In the genomic region with DNA sequence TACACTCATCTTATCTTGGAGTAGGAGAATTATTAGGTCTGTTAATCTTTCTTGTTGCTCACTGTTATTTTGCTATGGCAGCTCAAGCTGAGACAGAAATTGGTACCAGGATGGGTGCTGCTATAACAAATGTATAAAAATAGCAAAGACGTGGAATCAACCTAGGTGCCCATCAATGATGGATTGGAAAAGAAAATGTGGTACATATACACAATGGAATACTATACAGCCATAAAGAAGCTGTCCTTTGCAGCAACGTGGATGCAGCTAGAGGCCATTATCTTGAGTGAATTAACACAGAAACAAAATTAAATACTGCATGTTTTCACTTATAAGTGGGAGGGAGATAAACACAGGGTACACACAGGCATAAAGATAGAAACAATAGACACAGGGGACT, we compare ENCODE assay signal across 4 cellular contexts.
TF ChIP-seq lines count a peak whose summit lies in the region.

No MANE protein-coding gene starts in this region.

TF ChIP-seq in SK-N-SH treated with all-trans-retinoic acid at 6 μM for 48 hours, 23 proteins besides CTCF, POLR2A, EP300 and RAD21:
- TF ChIP-seq ISL1 (CRISPR knock-in tag; IDR thresholded peaks at IDR 0.05), result no peak
- peak; percentile 67; the same call in 1 of the 2 replicates for TF ChIP-seq ZNF8 (CRISPR knock-in tag; IDR thresholded peaks at IDR 0.05)

TF ChIP-seq in SK-N-SH, 30 proteins besides CTCF, POLR2A, EP300 and RAD21:
- no peak for TF ChIP-seq RXRA (IDR thresholded peaks at IDR 0.05; ENCODE audit: borderline replicate concordance, low read depth)
- TF ChIP-seq RFX5 (IDR thresholded peaks at IDR 0.05; ENCODE audit: low read length), result no peak
- no peak for TF ChIP-seq CHD2 (IDR thresholded peaks at IDR 0.05; ENCODE audit: low read length, partially characterized antibody)
- no peak for TF ChIP-seq NFIC (IDR thresholded peaks at IDR 0.05; ENCODE audit: borderline replicate concordance)
- TF ChIP-seq SMC3 (IDR thresholded peaks at IDR 0.05; ENCODE audit: low read depth, low read length), result no peak
- TF ChIP-seq JUND (IDR thresholded peaks at IDR 0.05), result no peak
- TF ChIP-seq ELF1 (IDR thresholded peaks at IDR 0.05), result no peak
- TF ChIP-seq TAF1 (IDR thresholded peaks at IDR 0.05; ENCODE audit: borderline replicate concordance, low read depth, low read length), result no peak
- TF ChIP-seq MXI1 (IDR thresholded peaks at IDR 0.05; ENCODE audit: low read depth, low read length), result no peak
- TF ChIP-seq POLR2AphosphoS5 (IDR thresholded peaks at IDR 0.05; ENCODE audit: low read depth, low read length), result no peak
- TF ChIP-seq RCOR1 (IDR thresholded peaks at IDR 0.05; ENCODE audit: low read length), result no peak
- no peak for TF ChIP-seq MEF2A (IDR thresholded peaks at IDR 0.05; ENCODE audit: borderline replicate concordance, low read depth)
- TF ChIP-seq NRF1 (IDR thresholded peaks at IDR 0.05; ENCODE audit: low read depth, low read length), result no peak
- no peak for TF ChIP-seq GATA2 (CRISPR knock-in tag; IDR thresholded peaks at IDR 0.05)
- no peak for TF ChIP-seq FOXM1 (IDR thresholded peaks at IDR 0.05; ENCODE audit: low read depth)

TF ChIP-seq in HEK293, 187 proteins besides CTCF, POLR2A, EP300 and RAD21:
- no peak for TF ChIP-seq ZFP69B (tag by site-specific recombination; IDR thresholded peaks at IDR 0.05)
- TF ChIP-seq, protein P1, sequence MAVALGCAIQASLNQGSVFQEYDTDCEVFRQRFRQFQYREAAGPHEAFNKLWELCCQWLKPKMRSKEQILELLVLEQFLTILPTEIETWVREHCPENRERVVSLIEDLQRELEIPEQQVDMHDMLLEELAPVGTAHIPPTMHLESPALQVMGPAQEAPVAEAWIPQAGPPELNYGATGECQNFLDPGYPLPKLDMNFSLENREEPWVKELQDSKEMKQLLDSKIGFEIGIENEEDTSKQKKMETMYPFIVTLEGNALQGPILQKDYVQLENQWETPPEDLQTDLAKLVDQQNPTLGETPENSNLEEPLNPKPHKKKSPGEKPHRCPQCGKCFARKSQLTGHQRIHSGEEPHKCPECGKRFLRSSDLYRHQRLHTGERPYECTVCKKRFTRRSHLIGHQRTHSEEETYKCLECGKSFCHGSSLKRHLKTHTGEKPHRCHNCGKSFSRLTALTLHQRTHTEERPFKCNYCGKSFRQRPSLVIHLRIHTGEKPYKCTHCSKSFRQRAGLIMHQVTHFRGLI (tag by site-specific recombination; IDR thresholded peaks at IDR 0.05), result no peak
- TF ChIP-seq, protein P2, sequence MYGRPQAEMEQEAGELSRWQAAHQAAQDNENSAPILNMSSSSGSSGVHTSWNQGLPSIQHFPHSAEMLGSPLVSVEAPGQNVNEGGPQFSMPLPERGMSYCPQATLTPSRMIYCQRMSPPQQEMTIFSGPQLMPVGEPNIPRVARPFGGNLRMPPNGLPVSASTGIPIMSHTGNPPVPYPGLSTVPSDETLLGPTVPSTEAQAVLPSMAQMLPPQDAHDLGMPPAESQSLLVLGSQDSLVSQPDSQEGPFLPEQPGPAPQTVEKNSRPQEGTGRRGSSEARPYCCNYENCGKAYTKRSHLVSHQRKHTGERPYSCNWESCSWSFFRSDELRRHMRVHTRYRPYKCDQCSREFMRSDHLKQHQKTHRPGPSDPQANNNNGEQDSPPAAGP (tag by site-specific recombination; IDR thresholded peaks at IDR 0.05), result no peak
- no peak for TF ChIP-seq ZNF274 (IDR thresholded peaks at IDR 0.05; ENCODE audit: low read length)
- no peak for TF ChIP-seq ZNF274 (tag by site-specific recombination; IDR thresholded peaks at IDR 0.05; ENCODE audit: borderline replicate concordance)
- no peak for TF ChIP-seq ZNF510 (tag by site-specific recombination; IDR thresholded peaks at IDR 0.05; ENCODE audit: insufficient replicate concordance)
- TF ChIP-seq ZNF146 (tag by site-specific recombination; IDR thresholded peaks at IDR 0.05), result peak; percentile 78
- no peak for TF ChIP-seq ZNF521 (tag by site-specific recombination; IDR thresholded peaks at IDR 0.05)

TF ChIP-seq in K562, 482 proteins besides CTCF, POLR2A, EP300 and RAD21:
- TF ChIP-seq NR1H2 (CRISPR knock-in tag; IDR thresholded peaks at IDR 0.05), result no peak
- TF ChIP-seq HDGF (IDR thresholded peaks at IDR 0.05), result no peak
- TF ChIP-seq RBM25 (IDR thresholded peaks at IDR 0.05; ENCODE audit: low read depth, low read length, severe bottlenecking), result peak; percentile 22
- TF ChIP-seq ZNF146 (CRISPR knock-in tag; IDR thresholded peaks at IDR 0.05; ENCODE audit: unreplicated experiment), result peak; percentile 85
- TF ChIP-seq WHSC1 (IDR thresholded peaks at IDR 0.05; ENCODE audit: low read length), result no peak
- no peak for TF ChIP-seq FUS (optimal IDR thresholded peaks at IDR 0.05; ENCODE audit: low read depth, low read length)
- no peak for TF ChIP-seq HDAC6 (IDR thresholded peaks at IDR 0.05; ENCODE audit: low read depth, low read length)
- TF ChIP-seq, protein P3, sequence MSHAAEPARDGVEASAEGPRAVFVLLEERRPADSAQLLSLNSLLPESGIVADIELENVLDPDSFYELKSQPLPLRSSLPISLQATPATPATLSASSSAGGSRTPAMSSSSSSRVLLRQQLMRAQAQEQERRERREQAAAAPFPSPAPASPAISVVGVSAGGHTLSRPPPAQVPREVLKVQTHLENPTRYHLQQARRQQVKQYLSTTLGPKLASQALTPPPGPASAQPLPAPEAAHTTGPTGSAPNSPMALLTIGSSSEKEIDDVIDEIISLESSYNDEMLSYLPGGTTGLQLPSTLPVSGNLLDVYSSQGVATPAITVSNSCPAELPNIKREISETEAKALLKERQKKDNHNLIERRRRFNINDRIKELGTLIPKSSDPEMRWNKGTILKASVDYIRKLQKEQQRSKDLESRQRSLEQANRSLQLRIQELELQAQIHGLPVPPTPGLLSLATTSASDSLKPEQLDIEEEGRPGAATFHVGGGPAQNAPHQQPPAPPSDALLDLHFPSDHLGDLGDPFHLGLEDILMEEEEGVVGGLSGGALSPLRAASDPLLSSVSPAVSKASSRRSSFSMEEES (CRISPR knock-in tag; IDR thresholded peaks at IDR 0.05), result no peak
- no peak for TF ChIP-seq SRSF9 (IDR thresholded peaks at IDR 0.05; ENCODE audit: borderline replicate concordance, low read depth, low read length)
- TF ChIP-seq FOXK1 (CRISPR knock-in tag; IDR thresholded peaks at IDR 0.05; ENCODE audit: borderline replicate concordance), result no peak
- no peak for TF ChIP-seq ZFP30 (CRISPR knock-in tag; IDR thresholded peaks at IDR 0.05; ENCODE audit: borderline replicate concordance)
